1 cellular context compared by ENCODE assay signal in the genomic region with DNA sequence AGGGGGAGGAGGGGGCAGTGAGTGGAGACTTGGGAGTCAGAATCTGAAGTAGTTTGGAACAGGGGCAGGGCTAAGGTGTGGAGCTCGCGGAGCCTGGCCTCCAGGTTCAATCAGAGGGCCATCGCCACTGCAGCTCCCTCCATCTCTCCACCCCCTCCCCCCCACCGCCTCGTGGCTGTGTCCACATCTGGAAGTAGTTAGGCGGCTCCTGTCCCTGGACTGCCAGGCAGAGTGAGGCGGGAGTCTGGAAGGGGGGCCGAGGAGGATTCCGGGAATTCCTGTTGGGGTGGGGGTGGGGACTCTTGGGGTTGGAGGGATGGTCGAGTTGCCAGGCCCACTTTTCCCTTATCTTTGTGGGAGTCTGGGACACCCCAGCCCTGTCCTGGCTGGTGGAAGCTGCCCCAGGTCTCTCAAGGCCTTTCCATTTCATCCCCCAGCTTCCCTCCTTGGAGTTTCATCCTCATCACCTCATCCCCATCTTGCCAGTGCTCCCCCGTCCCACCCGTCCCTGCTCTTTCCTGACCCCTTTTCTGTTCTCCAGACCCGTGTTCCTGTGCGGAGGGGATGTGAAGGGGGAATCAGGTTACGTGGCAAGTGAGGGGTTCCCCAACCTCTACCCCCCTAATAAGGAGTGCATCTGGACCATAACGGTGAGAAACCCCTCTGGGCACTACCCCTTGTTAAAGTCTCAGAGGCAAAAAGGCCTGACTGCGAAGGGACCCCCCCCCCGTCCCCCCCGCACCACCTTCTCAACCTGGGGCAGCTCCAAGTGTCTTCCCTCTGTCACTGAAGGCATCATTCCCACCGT.
TF ChIP-seq lines count a peak whose summit lies in the region.

No MANE protein-coding gene starts in this region.

TF ChIP-seq in PFSK-1, 5 proteins besides CTCF, POLR2A, EP300 and RAD21 (continued from another document):
- TF ChIP-seq SIN3A (IDR thresholded peaks at IDR 0.05; ENCODE audit: borderline replicate concordance, insufficient read depth, low read length): peak; percentile 69; the same call in 1 of the 2 replicates
